ENCODE assay signal across 14 cellular contexts in the genomic region with DNA sequence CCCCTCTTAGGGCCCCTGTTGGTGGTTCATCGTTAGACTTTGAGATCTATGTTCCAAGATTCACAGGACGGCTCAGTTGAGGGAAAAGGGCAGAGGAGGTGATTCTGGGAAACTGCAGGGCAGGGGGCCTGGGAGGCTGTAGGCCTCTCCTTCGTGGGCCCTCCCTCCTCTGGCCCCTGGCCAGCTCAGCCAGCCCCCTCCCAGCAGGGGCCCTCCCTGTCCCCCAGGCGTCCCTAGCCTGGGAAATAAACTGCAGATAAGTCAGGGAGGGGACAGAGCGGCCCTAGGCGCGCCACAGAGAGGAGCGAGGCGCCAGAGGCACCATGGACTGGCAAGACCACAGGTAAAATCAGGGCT. TPM values are rescaled to one million over a fixed set of nuclear protein-coding genes. Genes with fewer than 3 reads are reported as not detected.
DNase-seq lines count a peak whose midpoint lies in the region; ATAC-seq and TF ChIP-seq lines count a peak whose summit lies in the region.
"Had no signal": no experiment of that assay in that cellular context is flagged by ENCODE, and none has a peak within 500 bp of the region (broad histone marks: within the 10 kb centered on the region; RNA-seq: fewer than 3 reads in every experiment).

No MANE protein-coding gene starts in this region.

- no peak for ATAC-seq in lower lobe of right lung
- ATAC-seq: activated CD8-positive, alpha-beta T cell treated with anti-CD3 and anti-CD28 coated beads, Interleukin-2, amount 10 ng/mL, durations not matched to agents 7 days and 5 days had no signal

- H3K36me3 ChIP-seq in HUES64 (ENCODE audit: insufficient read depth, low read length) (peaks cover 20% of the 10 kb centered on the region), lower lobe of right lung (peaks cover 52% of the 10 kb centered on the region), suprapubic skin (peaks cover 24% of the 10 kb centered on the region)
- no peaks in the 10 kb centered on the region for H3K36me3 ChIP-seq in effector memory CD4-positive, alpha-beta T cell (ENCODE audit: control insufficient read depth, insufficient read depth, low read length)

- no peak for TF ChIP-seq POLR2A in suprapubic skin (IDR thresholded peaks at IDR 0.05)

- H3K27me3 ChIP-seq in HUES64 (ENCODE audit: insufficient read depth, low read length) (no peaks in the 10 kb centered on the region), lower lobe of right lung (ENCODE audit: low read depth) (no peaks in the 10 kb centered on the region), suprapubic skin (no peaks in the 10 kb centered on the region)
- H3K27me3 ChIP-seq in effector memory CD4-positive, alpha-beta T cell (replicated peaks; ENCODE audit: control insufficient read depth, insufficient read depth, low read length, poor library complexity, severe bottlenecking), result no peaks in the 10 kb centered on the region

- peak overlapping the region; percentile 81 for H3K9ac ChIP-seq in HUES64 (ENCODE audit: low read depth, low read length)

- intact Hi-C loops in lower lobe of right lung (cut with DNase I), result no loop called here

- peaks cover 12% of the 10 kb centered on the region for H3K9me3 ChIP-seq in HUES64 (ENCODE audit: insufficient read depth, low read depth, low read length)
- peaks cover 5% of the 10 kb centered on the region for H3K9me3 ChIP-seq in lower lobe of right lung
- no peaks in the 10 kb centered on the region for H3K9me3 ChIP-seq in suprapubic skin
- no peaks in the 10 kb centered on the region for H3K9me3 ChIP-seq in effector memory CD4-positive, alpha-beta T cell (ENCODE audit: control insufficient read depth, low read length)

- TF ChIP-seq CTCF in lower lobe of right lung (IDR thresholded peaks at IDR 0.05) (no peak), suprapubic skin (IDR thresholded peaks at IDR 0.05) (no peak)

- peak overlapping the region; percentile 56 for H3K27ac ChIP-seq in HUES64 (ENCODE audit: low read depth, low read length)
- peak overlapping the region; percentile 76 for H3K27ac ChIP-seq in cingulate gyrus (ENCODE audit: low read depth, low read length)
- H3K27ac ChIP-seq in lower lobe of right lung, result peak overlapping the region; percentile 80
- peak overlapping the region; percentile 40 for H3K27ac ChIP-seq in suprapubic skin
- no peak overlapping the region for H3K27ac ChIP-seq in effector memory CD4-positive, alpha-beta T cell (ENCODE audit: insufficient read depth, low read length, poor library complexity, severe bottlenecking)

- 26% methylated on average over 9 of the region's 9 CpGs for WGBS in HUES64
- 68% methylated on average over 7 of the region's 9 CpGs for WGBS in suprapubic skin

- peaks cover 12% of the 10 kb centered on the region; the same call in 1 of the 2 replicates for H3K4me1 ChIP-seq in HUES64 (ENCODE audit: insufficient read depth, low read length)
- peaks cover 65% of the 10 kb centered on the region for H3K4me1 ChIP-seq in lower lobe of right lung
- H3K4me1 ChIP-seq in suprapubic skin, result peaks cover 50% of the 10 kb centered on the region
- no peaks in the 10 kb centered on the region for H3K4me1 ChIP-seq in effector memory CD4-positive, alpha-beta T cell (ENCODE audit: control insufficient read depth, insufficient read depth, low read length, poor library complexity, severe bottlenecking)

- peak overlapping the region; percentile 48 for H3K4me3 ChIP-seq in HUES64 (ENCODE audit: low read length)
- peak overlapping the region; percentile 23 for H3K4me3 ChIP-seq in lower lobe of right lung
- peak overlapping the region; percentile 13 for H3K4me3 ChIP-seq in suprapubic skin
- no peak overlapping the region for H3K4me3 ChIP-seq in effector memory CD4-positive, alpha-beta T cell (ENCODE audit: insufficient read depth, low read depth, low read length, poor library complexity, severe bottlenecking)

- TF ChIP-seq EP300 in suprapubic skin (IDR thresholded peaks at IDR 0.05), result no peak

- DNase-seq in lower lobe of right lung (no peak), suprapubic skin (ENCODE audit: low spot score in 2 of 2) (no peak), DMS79 (lab: John Stamatoyannopoulos, UW) (no peak)
- no peak for DNase-seq in stimulated activated CD4-positive, alpha-beta T cell treated with anti-CD3 and anti-CD28 coated beads, Interleukin-4, amount 100 ng/mL, for 1 hour
- no peak for DNase-seq in effector memory CD4-positive, alpha-beta T cell
- DNase-seq in stimulated activated CD8-positive, alpha-beta memory T cell treated with anti-CD3 and anti-CD28 coated beads, Interleukin-4, amount 100 ng/mL, for 48 hours, result no peak
- DNase-seq: activated CD8-positive, alpha-beta T cell treated with anti-CD3 and anti-CD28 coated beads, Interleukin-2, amount 10 ng/mL, durations not matched to agents 7 days and 5 days; activated naive CD4-positive, alpha-beta T cell treated with anti-CD3 and anti-CD28 coated beads, Interleukin-2, amount 50 U/mL, for 16 hours; C1 segment of cervical spinal cord; NCI-H2227 treated with DMSO at 0.1 percent for 48 hours had no signal

RNA-seq across cellular contexts. Expression of a gene that starts 6.5 kb away (rescaled TPM):
- 8.9 TPM for polyA plus RNA-seq in HUES64 (2013, experiment 1 of 2)
- polyA plus RNA-seq in HUES64 (2013, experiment 2 of 2), result 11.3 TPM
- 64.1 TPM for total RNA-seq in lower lobe of right lung
- total RNA-seq in suprapubic skin, result 10 to 100 TPM in 2 of 4 donors, 1 to 10 TPM in 2; 6.6 to 30.0 (median 18.5) TPM
- total RNA-seq: activated CD8-positive, alpha-beta T cell treated with anti-CD3 and anti-CD28 coated beads, Interleukin-2, amount 10 ng/mL, durations not matched to agents 7 days and 5 days; M059J; mononuclear cell had no signal

RNA-seq across cellular contexts. Expression of a gene that starts 43.6 kb away (rescaled TPM):
- 87.6 TPM for polyA plus RNA-seq in HUES64 (2013, experiment 1 of 2)
- 76.6 TPM for polyA plus RNA-seq in HUES64 (2013, experiment 2 of 2)
- total RNA-seq in lower lobe of right lung (48.9 TPM), suprapubic skin (10 to 100 TPM; 38.2 to 66.0 (median 51.3) TPM)
